In genomic region chr11:64318694-64319420, GRCh38 we compare ENCODE assay signal across 8 cellular contexts. TPM values are rescaled to one million over a fixed set of nuclear protein-coding genes. Genes with fewer than 3 reads are reported as not detected.
DNase-seq lines count a peak whose midpoint lies in the region; ATAC-seq, FAIRE-seq and TF ChIP-seq lines count a peak whose summit lies in the region.

No MANE protein-coding gene starts in this region.

- CTCF ChIA-PET in T-cell (lab: Charles Lee): interaction anchor here (0.7 to 2.6 kb wide), 8 partner anchors 13 to 1750 kb away, joined by 3 to 41 read pairs (median 16); partner anchors contain the start of genes CATSPERZ (in 1 of the 2), CCDC88B (in 1 of the 2), ESRRA (in 1 of the 2) and NUDT22 (in 1 of the 2)

- H3K4me3 ChIP-seq in GM23338: peak overlapping the region; percentile 82
- peak overlapping the region; percentile 75 for H3K4me3 ChIP-seq in skeletal muscle cell (ENCODE audit: low read depth, low read length)

- TF ChIP-seq CTCF in GM23338 (conservative IDR thresholded peaks at IDR 0.05; ENCODE audit: low read depth in 2 of 2): no peak
- TF ChIP-seq CTCF in foreskin keratinocyte (conservative IDR thresholded peaks at IDR 0.05): no peak
- no peak for TF ChIP-seq CTCF in D721Med (IDR thresholded peaks at IDR 0.05; ENCODE audit: insufficient read depth, missing control alignments)

- H3K79me2 ChIP-seq in GM23338 (replicated peaks; ENCODE audit: insufficient read depth): peaks cover 16% of the 10 kb centered on the region

- DNase-seq in GM23338 (ENCODE audit: low spot score) (peak; percentile 50), T-cell (no peak), foreskin keratinocyte (no peak), skeletal muscle cell (ENCODE audit: low read depth) (no peak), occipital lobe (lab: John Stamatoyannopoulos, UW) (no peak), glomerular visceral epithelial cell (ENCODE audit: extremely low spot score) (no peak), medulla oblongata (ENCODE audit: extremely low spot score) (no peak), D721Med (ENCODE audit: insufficient read length, low spot score) (no peak)

- ATAC-seq in GM23338 (no peak), T-cell (replicated peaks in 1 of 4) (no peak), foreskin keratinocyte (no peak)

- peaks cover 50% of the 10 kb centered on the region for H3K36me3 Mint-ChIP-seq in GM23338 (ENCODE audit: low read depth)
- peaks cover 18% of the 10 kb centered on the region for H3K36me3 Mint-ChIP-seq in T-cell

- peak overlapping the region; percentile 98 for H3K4me3 Mint-ChIP-seq in GM23338
- H3K4me3 Mint-ChIP-seq in T-cell: peak overlapping the region; percentile 91 to 96 (median 93)

- peak overlapping the region; percentile 100 for H3K27ac Mint-ChIP-seq in GM23338
- peak overlapping the region; percentile 99 to 100 for H3K27ac Mint-ChIP-seq in T-cell

- H3K36me3 ChIP-seq in GM23338 (ENCODE audit: insufficient read depth): peaks cover 3% of the 10 kb centered on the region; the same call in 1 of the 2 replicates

- H3F3A ChIP-seq in GM23338 (replicated peaks; ENCODE audit: low read depth): peaks cover 17% of the 10 kb centered on the region; the same call in 1 of the 2 replicates

- H3K27ac ChIP-seq in GM23338 (ENCODE audit: low read depth) (peak overlapping the region; percentile 74; the same call in 1 of the 2 replicates), foreskin keratinocyte (peak overlapping the region; percentile 74)

- peaks cover 22% of the 10 kb centered on the region for H3K4me1 Mint-ChIP-seq in GM23338
- peaks cover 22 to 49% (median 33%) of the 10 kb centered on the region in 3 donors for H3K4me1 Mint-ChIP-seq in T-cell

- peaks cover 12% of the 10 kb centered on the region for H3K4me1 ChIP-seq in GM23338 (ENCODE audit: insufficient read depth)
- peaks cover 3% of the 10 kb centered on the region for H3K4me1 ChIP-seq in foreskin keratinocyte

- FAIRE-seq in D721Med (lab: Jason Lieb, UNC): no peak

- peaks cover 23% of the 10 kb centered on the region for H3K27me3 Mint-ChIP-seq in GM23338 (ENCODE audit: insufficient read depth, low read depth, poor library complexity)
- no peaks in the 10 kb centered on the region for H3K27me3 Mint-ChIP-seq in T-cell

- H3K4me2 ChIP-seq in GM23338: peak overlapping the region; percentile 74

- no peaks in the 10 kb centered on the region for H3K9me2 ChIP-seq in GM23338 (ENCODE audit: insufficient read depth)

- H2AFZ ChIP-seq in GM23338: no peak overlapping the region

- POLR2A ChIA-PET in T-cell (lab: Charles Lee): interaction anchor here (0.6 to 1.5 kb wide), 7 partner anchors 14 to 1447 kb away, joined by 3 to 10 read pairs (median 4); partner anchors contain the start of genes CCDC88B (in 2 of the 2) and ESRRA (in 1 of the 2)

- H3K27me3 ChIP-seq in GM23338 (ENCODE audit: insufficient read depth) (no peaks in the 10 kb centered on the region), foreskin keratinocyte (no peaks in the 10 kb centered on the region)

- no peaks in the 10 kb centered on the region; the same call in 1 of the 2 replicates for H4K20me1 ChIP-seq in GM23338 (replicated peaks; ENCODE audit: insufficient read depth)

- H3K9me3 Mint-ChIP-seq in GM23338 (no peaks in the 10 kb centered on the region; the same call in 1 of the 3 replicates), T-cell (no peaks in the 10 kb centered on the region)

TF ChIP-seq in GM23338, 12 proteins besides CTCF, POLR2A, EP300 and RAD21 (continues in another document):
- TF ChIP-seq REST (IDR thresholded peaks at IDR 0.05; ENCODE audit: unreplicated experiment) (no peak), NANOG (IDR thresholded peaks at IDR 0.05; ENCODE audit: borderline replicate concordance) (no peak), ETS1 (IDR thresholded peaks at IDR 0.05) (no peak), ZNF331 (CRISPR knock-in tag; IDR thresholded peaks at IDR 0.05; ENCODE audit: low read depth) (no peak), POLR2AphosphoS5 (IDR thresholded peaks at IDR 0.05; ENCODE audit: low read depth) (no peak), CREB1 (CRISPR knock-in tag; IDR thresholded peaks at IDR 0.05; ENCODE audit: low read depth) (no peak), ZNF114 (CRISPR knock-in tag; IDR thresholded peaks at IDR 0.05) (no peak), EZH2phosphoT487 (IDR thresholded peaks at IDR 0.05; ENCODE audit: unreplicated experiment) (no peak)

RNA-seq across cellular contexts. Expression of gene PRDX5, which starts 0.9 kb away (rescaled TPM):
- total RNA-seq in GM23338 (2014; rRNA removed; shearing (Covaris generic)): 202 and 212 TPM in 2 replicates
- polyA plus RNA-seq in GM23338 (2016; fragmentation: Nextera tagmentation; extraction: Ambion mirVana): 300 and 312 TPM in 2 replicates
- total RNA-seq in T-cell: 10 to 100 TPM; 35.8 to 86.7 (median 71.7) TPM
- 399 and 407 TPM in 2 replicates for total RNA-seq in foreskin keratinocyte
- polyA plus RNA-seq in foreskin keratinocyte: 685 and 769 TPM in 2 replicates
- 93.0 TPM for total RNA-seq in occipital lobe

RNA-seq across cellular contexts. Expression of gene TRMT112, which starts 1.5 kb away (rescaled TPM):
- total RNA-seq in GM23338 (2014; rRNA removed; shearing (Covaris generic)): 298 and 349 TPM in 2 replicates
- polyA plus RNA-seq in GM23338 (2016; fragmentation: Nextera tagmentation; extraction: Ambion mirVana) (927 and 1,003 TPM in 2 replicates), foreskin keratinocyte (422 and 522 TPM in 2 replicates)
- total RNA-seq in T-cell (100 to 1,000 TPM; 104 to 177 (median 151) TPM), foreskin keratinocyte (386 and 447 TPM in 2 replicates), occipital lobe (81.9 TPM)

RNA-seq across cellular contexts. Expression of gene ESRRA, which starts 13.5 kb away (rescaled TPM):
- 50.1 and 55.1 TPM in 2 replicates for total RNA-seq in GM23338 (2014; rRNA removed; shearing (Covaris generic))
- 13.7 and 15.7 TPM in 2 replicates for polyA plus RNA-seq in GM23338 (2016; fragmentation: Nextera tagmentation; extraction: Ambion mirVana)
- 10 to 100 TPM; 20.2 to 43.1 (median 39.7) TPM for total RNA-seq in T-cell
- 49.1 and 50.9 TPM in 2 replicates for total RNA-seq in foreskin keratinocyte
- polyA plus RNA-seq in foreskin keratinocyte: 46.1 and 49.9 TPM in 2 replicates
- 14.2 TPM for total RNA-seq in occipital lobe

RNA-seq across cellular contexts. Expression of gene CATSPERZ, which starts 18.7 kb away (rescaled TPM):
- total RNA-seq in GM23338 (2014; rRNA removed; shearing (Covaris generic)): not detected in 2 replicates
- polyA plus RNA-seq in GM23338 (2016; fragmentation: Nextera tagmentation; extraction: Ambion mirVana) (0.99 and 1.8 TPM in 2 replicates), foreskin keratinocyte (0.80 and 1.1 TPM in 2 replicates)
- total RNA-seq in T-cell (under 1 TPM in 1 of 5 donors, not detected in 4; 0.40 TPM), foreskin keratinocyte (0.44 and 0.46 TPM in 2 replicates), occipital lobe (1.7 TPM)

RNA-seq across cellular contexts. Expression of gene CCDC88B, which starts 21.1 kb away (rescaled TPM):
- 12.1 and 12.3 TPM in 2 replicates for total RNA-seq in GM23338 (2014; rRNA removed; shearing (Covaris generic))
- 5.9 and 6.8 TPM in 2 replicates for polyA plus RNA-seq in GM23338 (2016; fragmentation: Nextera tagmentation; extraction: Ambion mirVana)
- 100 to 1,000 TPM; 132 to 144 (median 133) TPM for total RNA-seq in T-cell
- 4.9 and 7.6 TPM in 2 replicates for total RNA-seq in foreskin keratinocyte
- 5.3 and 8.9 TPM in 2 replicates for polyA plus RNA-seq in foreskin keratinocyte
- total RNA-seq in occipital lobe: 1.4 TPM
